In the genomic region with DNA sequence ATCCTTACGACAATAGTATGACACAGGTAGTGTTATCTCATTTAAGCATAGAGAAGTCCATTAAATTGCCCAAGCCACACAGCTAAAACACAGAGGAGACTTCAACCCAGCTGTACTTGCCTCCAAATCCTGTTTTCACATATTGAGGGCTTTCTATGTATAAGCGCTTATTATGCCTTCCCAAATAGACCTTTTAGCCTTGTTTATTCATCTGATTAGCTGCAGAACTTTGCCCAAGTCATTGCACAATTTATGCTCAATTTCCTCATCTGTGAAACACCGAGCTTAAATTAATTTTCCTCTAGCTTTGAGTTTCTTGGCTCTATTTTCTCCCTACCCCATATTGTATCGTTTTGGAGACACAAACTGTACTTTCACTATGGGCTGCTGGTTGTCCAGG, we compare ENCODE assay signal across 7 cellular contexts. TPM values are rescaled to one million over a fixed set of nuclear protein-coding genes. Genes with fewer than 3 reads are reported as not detected.
"Had no signal": no experiment of that assay in that cellular context is flagged by ENCODE, and none has a peak within 500 bp of the region (broad histone marks: within the 10 kb centered on the region; RNA-seq: fewer than 3 reads in every experiment).

No MANE protein-coding gene starts in this region.

- DNase-seq: IMR-90 had no signal

- H3K27ac ChIP-seq: HL-60 had no signal

- H3K4me3 ChIP-seq: K562 had no signal

- FAIRE-seq: HTR-8/SVneo, K562 had no signal

RNA-seq across cellular contexts. Expression of a gene that starts 15.5 kb away (rescaled TPM):
- total RNA-seq: HT-29, HT1080, IMR-90, K562 had no signal
- polyA plus RNA-seq: IgD-negative memory B cell, IMR-90, K562 had no signal
